ENCODE assay signal across 10 cellular contexts in the genomic region with DNA sequence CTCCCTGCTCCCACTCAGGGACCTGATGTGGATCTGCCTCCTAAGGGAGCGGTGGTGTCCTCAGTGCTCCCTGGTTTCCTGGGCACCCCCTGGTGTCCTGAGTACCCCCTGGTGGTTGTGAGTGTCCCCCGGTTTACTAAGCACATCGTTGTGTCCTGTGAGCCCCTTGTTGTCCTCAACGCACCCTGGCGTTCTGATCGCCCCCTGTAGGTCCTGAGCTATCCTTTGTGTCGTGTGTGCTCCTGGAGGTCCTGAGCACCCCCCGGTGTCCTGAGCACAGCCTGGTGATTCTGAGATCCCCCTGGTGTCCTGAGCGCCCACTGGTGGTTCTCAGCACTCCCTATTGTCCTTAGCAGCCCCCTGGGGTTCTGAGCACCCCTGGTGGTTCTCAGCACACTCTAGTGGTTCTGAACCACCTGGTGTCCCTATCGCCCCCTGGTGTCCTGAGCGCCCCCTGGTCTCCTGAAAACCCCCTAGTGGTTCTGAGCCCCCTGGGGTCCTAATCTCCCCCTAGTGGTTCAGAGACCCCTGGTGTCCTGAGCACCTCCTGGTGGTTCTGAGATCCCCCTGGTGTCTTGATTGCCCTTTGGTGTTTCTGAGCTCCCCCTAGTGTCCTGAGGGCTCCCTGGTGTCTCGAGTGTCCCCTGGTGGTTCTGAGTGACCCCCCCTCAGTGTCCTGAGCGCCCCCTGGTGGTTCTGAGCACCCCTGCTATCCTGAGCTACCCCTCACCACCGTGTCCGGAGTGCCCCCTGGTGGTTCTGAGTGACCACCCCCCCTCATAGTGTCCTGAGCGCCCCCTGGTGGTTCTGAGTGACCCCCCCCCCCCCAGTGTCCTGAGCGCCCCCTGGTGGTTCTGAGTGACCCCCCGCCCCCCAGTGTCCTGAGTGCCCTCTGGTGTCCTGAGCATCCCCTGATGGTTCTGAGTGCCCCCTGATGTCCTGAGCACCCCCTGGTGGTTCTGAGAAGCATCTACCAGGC.
DNase-seq lines count a peak whose midpoint lies in the region; ATAC-seq lines count a peak whose summit lies in the region.
"Had no signal": no experiment of that assay in that cellular context is flagged by ENCODE, and none has a peak within 500 bp of the region (broad histone marks: within the 10 kb centered on the region; RNA-seq: fewer than 3 reads in every experiment).

No MANE protein-coding gene starts in this region.

- no peaks in the 10 kb centered on the region for H3K36me3 Mint-ChIP-seq in T-helper 2 cell treated with Interferon-gamma antibody and Interleukin-4, amounts not matched to agents 5 μg/mL and 100 μg/mL, for 36 hours (ENCODE audit: low read depth)
- no peaks in the 10 kb centered on the region for H3K36me3 Mint-ChIP-seq in activated naive CD8-positive, alpha-beta T cell treated with anti-CD3 and anti-CD28 coated beads, Interleukin-2, amount 10 ng/mL, durations not matched to agents 7 days and 5 days

- H3K4me1 Mint-ChIP-seq in T-helper 2 cell treated with Interferon-gamma antibody and Interleukin-4, amounts not matched to agents 5 μg/mL and 100 μg/mL, for 36 hours (ENCODE audit: low read depth) = peaks cover 2% of the 10 kb centered on the region
- H3K4me1 Mint-ChIP-seq in activated naive CD8-positive, alpha-beta T cell treated with anti-CD3 and anti-CD28 coated beads, Interleukin-2, amount 10 ng/mL, durations not matched to agents 7 days and 5 days = peaks cover 12% of the 10 kb centered on the region

- DNase-seq in T-helper 2 cell (peak in 4 of 5 experiments; percentile 23 to 62 (median 38)), T follicular helper cell (ENCODE audit: low read depth) (peak; percentile 27), islet precursor cell (no peak), substantia nigra (lab: John Stamatoyannopoulos, UW) (no peak)
- DNase-seq in T-helper 2 cell treated with Interferon-gamma antibody and Interleukin-4, amounts not matched to agents 5 μg/mL and 100 μg/mL, for 36 hours (ENCODE audit: low spot score) = no peak
- peak; percentile 43 for DNase-seq in activated naive CD8-positive, alpha-beta T cell treated with anti-CD3 and anti-CD28 coated beads, Interleukin-2, amount 10 ng/mL, durations not matched to agents 7 days and 5 days
- DNase-seq in stimulated activated CD8-positive, alpha-beta memory T cell treated with anti-CD3 and anti-CD28 coated beads, Interleukin-4, amount 100 ng/mL, for 48 hours = peak; percentile 87
- DNase-seq: kidney glomerular epithelial cell had no signal

- no peak overlapping the region for H3K4me3 Mint-ChIP-seq in T-helper 2 cell treated with Interferon-gamma antibody and Interleukin-4, amounts not matched to agents 5 μg/mL and 100 μg/mL, for 36 hours
- H3K4me3 Mint-ChIP-seq in activated naive CD8-positive, alpha-beta T cell treated with anti-CD3 and anti-CD28 coated beads, Interleukin-2, amount 10 ng/mL, durations not matched to agents 7 days and 5 days = no peak overlapping the region

- no peak for ATAC-seq in activated naive CD8-positive, alpha-beta T cell treated with anti-CD3 and anti-CD28 coated beads, Interleukin-2, amount 10 ng/mL, durations not matched to agents 7 days and 5 days (ENCODE audit: low read depth)
- no peak for ATAC-seq in HG02798 (IDR thresholded peaks at IDR 0.05; ENCODE audit: poor library complexity, unreplicated experiment)

- H3K27ac ChIP-seq in substantia nigra (ENCODE audit: low read depth, low read length, poor library complexity, severe bottlenecking) = no peak overlapping the region

- H3K27ac Mint-ChIP-seq in T-helper 2 cell treated with Interferon-gamma antibody and Interleukin-4, amounts not matched to agents 5 μg/mL and 100 μg/mL, for 36 hours = no peak overlapping the region
- no peak overlapping the region for H3K27ac Mint-ChIP-seq in activated naive CD8-positive, alpha-beta T cell treated with anti-CD3 and anti-CD28 coated beads, Interleukin-2, amount 10 ng/mL, durations not matched to agents 7 days and 5 days
- H3K27ac Mint-ChIP-seq: progenitor cell of endocrine pancreas had no signal

- POLR2A ChIA-PET in activated naive CD8-positive, alpha-beta T cell treated with anti-CD3 and anti-CD28 coated beads, Interleukin-2, amount 10 ng/mL, durations not matched to agents 7 days and 5 days (lab: Charles Lee) = interaction anchor here (0.7 kb wide), 1 partner anchor 28 kb away, joined by 3 read pairs; no protein-coding TSS in a partner anchor

- peaks cover 22% of the 10 kb centered on the region for H3K27me3 Mint-ChIP-seq in T-helper 2 cell treated with Interferon-gamma antibody and Interleukin-4, amounts not matched to agents 5 μg/mL and 100 μg/mL, for 36 hours (ENCODE audit: low read depth)
- peaks cover 26% of the 10 kb centered on the region for H3K27me3 Mint-ChIP-seq in activated naive CD8-positive, alpha-beta T cell treated with anti-CD3 and anti-CD28 coated beads, Interleukin-2, amount 10 ng/mL, durations not matched to agents 7 days and 5 days
- H3K27me3 Mint-ChIP-seq: progenitor cell of endocrine pancreas had no signal

- H3K9me3 Mint-ChIP-seq in T-helper 2 cell treated with Interferon-gamma antibody and Interleukin-4, amounts not matched to agents 5 μg/mL and 100 μg/mL, for 36 hours = no peaks in the 10 kb centered on the region
- no peaks in the 10 kb centered on the region for H3K9me3 Mint-ChIP-seq in activated naive CD8-positive, alpha-beta T cell treated with anti-CD3 and anti-CD28 coated beads, Interleukin-2, amount 10 ng/mL, durations not matched to agents 7 days and 5 days

Comparison
In these comparisons a context has a peak if more than half of its experiments do, and no peak if none do; other contexts are left out.
1. DNase-seq: peak in T-helper 2 cell (4 of 5), T follicular helper cell (single experiment), activated naive CD8-positive, alpha-beta T cell treated with anti-CD3 and anti-CD28 coated beads, Interleukin-2, amount 10 ng/mL, durations not matched to agents 7 days and 5 days (single experiment) and stimulated activated CD8-positive, alpha-beta memory T cell treated with anti-CD3 and anti-CD28 coated beads, Interleukin-4, amount 100 ng/mL, for 48 hours (single experiment); none in T-helper 2 cell treated with Interferon-gamma antibody and Interleukin-4, amounts not matched to agents 5 μg/mL and 100 μg/mL, for 36 hours (single experiment), islet precursor cell (single experiment) and substantia nigra (0 of 49).